8 cellular contexts compared by ENCODE assay signal in the genomic region with DNA sequence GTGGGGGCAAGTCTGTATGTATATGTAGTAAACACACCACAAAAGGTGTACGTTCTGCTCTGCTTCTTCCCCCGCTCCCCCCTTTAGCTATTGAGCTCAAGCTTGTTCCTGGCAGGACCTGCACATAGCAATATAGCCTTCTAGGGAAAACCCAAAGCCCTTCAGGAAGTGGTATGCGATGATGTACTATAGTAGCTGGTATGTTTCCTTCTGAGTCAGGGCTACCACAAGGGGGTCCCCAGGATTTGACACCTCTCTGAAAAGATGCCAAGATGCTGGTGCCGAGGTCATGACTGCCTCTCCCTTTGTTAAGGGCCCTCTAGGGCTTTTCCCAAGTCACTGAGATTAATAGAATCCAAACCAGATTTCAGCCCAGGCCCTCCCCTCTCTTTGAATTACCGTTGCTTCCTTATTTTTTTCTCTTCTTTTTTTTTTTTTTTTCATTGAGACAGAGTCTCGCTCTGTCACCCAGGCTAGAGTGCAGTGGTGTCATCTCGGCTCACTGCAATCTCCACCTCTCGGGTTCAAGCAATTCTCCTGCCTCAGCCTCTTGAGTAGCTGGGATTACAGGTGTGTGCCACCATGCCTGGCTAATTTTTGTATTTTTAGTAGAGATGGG.
A peak's percentile ranks its signal among the peaks of the same experiment; 100 is the strongest.
DNase-seq lines count a peak whose midpoint lies in the region; ATAC-seq and TF ChIP-seq lines count a peak whose summit lies in the region.

No MANE protein-coding gene starts in this region.

- POLR2A ChIA-PET in activated CD4-positive, alpha-beta memory T cell treated with anti-CD3 and anti-CD28 coated beads for 36 hours (lab: Charles Lee), result interaction anchor here (0.8 to 2.4 kb wide), 13 partner anchors 9 to 179 kb away, joined by 3 to 19 read pairs (median 5); no protein-coding TSS in a partner anchor
- POLR2A ChIA-PET in naive thymus-derived CD8-positive, alpha-beta T cell (lab: Charles Lee), result interaction anchor here (0.7 to 13.1 kb wide), 15 partner anchors 10 to 311 kb away, joined by 3 to 178 read pairs (median 6); no protein-coding TSS in a partner anchor

- peaks cover 31% of the 10 kb centered on the region for H3K9me3 Mint-ChIP-seq in activated CD4-positive, alpha-beta memory T cell treated with anti-CD3 and anti-CD28 coated beads for 36 hours
- H3K9me3 Mint-ChIP-seq in naive thymus-derived CD8-positive, alpha-beta T cell, result peaks cover 11 to 33% (median 19%) of the 10 kb centered on the region in 9 donors
- H3K9me3 Mint-ChIP-seq in nephron progenitor cell, result peaks cover 47% of the 10 kb centered on the region

- ATAC-seq in GM18858 (IDR thresholded peaks at IDR 0.05; ENCODE audit: unreplicated experiment), result peak; percentile 91
- ATAC-seq in HG02973 (IDR thresholded peaks at IDR 0.05; ENCODE audit: unreplicated experiment), result peak; percentile 90
- ATAC-seq in naive thymus-derived CD8-positive, alpha-beta T cell, result peak; percentile 85 to 94

- no peak for TF ChIP-seq CTCF in nephron progenitor cell (IDR thresholded peaks at IDR 0.05)

- H3K36me3 Mint-ChIP-seq in activated CD4-positive, alpha-beta memory T cell treated with anti-CD3 and anti-CD28 coated beads for 36 hours, result peaks cover 45% of the 10 kb centered on the region
- H3K36me3 Mint-ChIP-seq in naive thymus-derived CD8-positive, alpha-beta T cell, result peaks cover 0 to 24% (median 18%) of the 10 kb centered on the region in 3 donors
- H3K36me3 Mint-ChIP-seq in nephron progenitor cell (ENCODE audit: low read depth), result peaks cover 19% of the 10 kb centered on the region

- H3K27me3 Mint-ChIP-seq in activated CD4-positive, alpha-beta memory T cell treated with anti-CD3 and anti-CD28 coated beads for 36 hours, result no peaks in the 10 kb centered on the region
- no peaks in the 10 kb centered on the region for H3K27me3 Mint-ChIP-seq in naive thymus-derived CD8-positive, alpha-beta T cell
- peaks cover 17% of the 10 kb centered on the region for H3K27me3 Mint-ChIP-seq in nephron progenitor cell (ENCODE audit: low read depth, poor library complexity)

- peak overlapping the region; percentile 18 for H3K4me3 Mint-ChIP-seq in activated CD4-positive, alpha-beta memory T cell treated with anti-CD3 and anti-CD28 coated beads for 36 hours
- peak overlapping the region; percentile 29 to 84 (median 60) for H3K4me3 Mint-ChIP-seq in naive thymus-derived CD8-positive, alpha-beta T cell
- H3K4me3 Mint-ChIP-seq in nephron progenitor cell, result no peak overlapping the region

- H3K27ac Mint-ChIP-seq in activated CD4-positive, alpha-beta memory T cell treated with anti-CD3 and anti-CD28 coated beads for 36 hours, result peak overlapping the region; percentile 84
- H3K27ac Mint-ChIP-seq in naive thymus-derived CD8-positive, alpha-beta T cell, result peak overlapping the region; percentile 89 to 98 (median 96)
- no peak overlapping the region for H3K27ac Mint-ChIP-seq in nephron progenitor cell

- DNase-seq in activated CD4-positive, alpha-beta memory T cell treated with anti-CD3 and anti-CD28 coated beads for 36 hours, result peak; percentile 92
- DNase-seq in naive thymus-derived CD8-positive, alpha-beta T cell, result peak; percentile 29 to 91 (median 83)
- DNase-seq in NCI-H1092 (lab: John Stamatoyannopoulos, UW) (no peak), nephron progenitor cell (no peak), NCI-H524 treated with DMSO at 0.1 percent for 48 hours (lab: John Stamatoyannopoulos, UW) (no peak), DMS 273 (lab: John Stamatoyannopoulos, UW; ENCODE audit: unreplicated experiment) (no peak)

- peaks cover 82% of the 10 kb centered on the region for H3K4me1 Mint-ChIP-seq in activated CD4-positive, alpha-beta memory T cell treated with anti-CD3 and anti-CD28 coated beads for 36 hours (ENCODE audit: low read depth)
- H3K4me1 Mint-ChIP-seq in naive thymus-derived CD8-positive, alpha-beta T cell, result peaks cover 38 to 82% (median 75%) of the 10 kb centered on the region in 4 donors
- peaks cover 38% of the 10 kb centered on the region for H3K4me1 Mint-ChIP-seq in nephron progenitor cell

- intact Hi-C loops in activated CD4-positive, alpha-beta memory T cell treated with anti-CD3 and anti-CD28 coated beads for 36 hours (cut with micrococcal nuclease), result loop anchor here (1.0 kb wide), 2 partner anchors 17 to 30 kb away; no protein-coding TSS in a partner anchor

- CTCF ChIA-PET in activated CD4-positive, alpha-beta memory T cell treated with anti-CD3 and anti-CD28 coated beads for 36 hours (lab: Charles Lee), result interaction anchor here (1.2 to 2.5 kb wide), 4 partner anchors 25 to 147 kb away, joined by 3 to 14 read pairs (median 4); no protein-coding TSS in a partner anchor

Comparison
In these comparisons a context has a peak if more than half of its experiments do, and no peak if none do; other contexts are left out.
1. DNase-seq: peak in activated CD4-positive, alpha-beta memory T cell treated with anti-CD3 and anti-CD28 coated beads for 36 hours (single experiment) and naive thymus-derived CD8-positive, alpha-beta T cell (10 of 10); none in NCI-H1092 (single experiment), nephron progenitor cell (single experiment), NCI-H524 treated with DMSO at 0.1 percent for 48 hours (single experiment) and DMS 273 (single experiment).
2. Peak in every context shown above with its lines, with median percentiles within 50 percentile points of each other: ATAC-seq.